In the genomic region with DNA sequence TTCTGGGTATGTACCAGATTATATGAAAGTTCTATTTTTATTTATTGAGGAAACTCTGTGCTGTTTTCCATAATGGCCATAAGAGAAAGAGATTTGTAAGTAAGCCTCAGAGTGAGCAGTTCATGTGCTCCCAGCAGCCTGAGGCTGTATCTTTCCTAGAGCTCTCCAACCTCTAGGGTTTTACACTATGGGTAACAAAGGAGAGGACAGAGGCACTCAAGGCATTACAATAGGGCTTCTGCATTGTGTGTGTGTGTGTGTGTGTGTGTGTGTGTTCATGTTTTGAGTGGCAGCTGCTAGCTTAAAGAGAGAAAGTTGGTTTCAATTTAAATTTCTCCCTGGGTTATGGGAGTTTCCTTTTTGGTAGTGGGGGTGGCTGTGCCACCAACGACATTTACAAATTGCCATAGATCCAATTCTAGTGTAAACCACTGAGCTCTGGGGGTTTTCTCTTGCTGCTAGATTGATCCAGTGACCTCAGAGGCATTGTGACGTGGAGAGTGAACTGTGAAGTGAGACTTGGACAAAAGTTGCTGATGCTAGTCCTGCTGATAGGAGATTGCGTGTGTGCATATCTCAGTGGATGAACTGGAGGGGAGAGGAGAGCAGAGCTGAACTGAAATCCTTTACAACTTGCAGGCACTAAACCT, we compare ENCODE assay signal across 19 cellular contexts.
"Had no signal": no experiment of that assay in that cellular context is flagged by ENCODE, and none has a peak within 500 bp of the region (broad histone marks: within the 10 kb centered on the region; RNA-seq: fewer than 3 reads in every experiment).

No MANE protein-coding gene starts in this region.

- H3K4me1 Mint-ChIP-seq: activated B cell treated with CpG ODN at 0.5 μM for 24 hours; activated CD4-positive, alpha-beta T cell treated with anti-CD3 and anti-CD28 coated beads, Interleukin-2, amount 10 ng/mL, durations not matched to agents 24 days and 14 days; central memory CD8-positive, alpha-beta T cell had no signal

- H3K4me3 Mint-ChIP-seq: activated B cell treated with CpG ODN at 0.5 μM for 24 hours; activated CD4-positive, alpha-beta T cell treated with anti-CD3 and anti-CD28 coated beads, Interleukin-2, amount 10 ng/mL, durations not matched to agents 24 days and 14 days; activated naive CD8-positive, alpha-beta T cell; central memory CD8-positive, alpha-beta T cell; natural killer cell treated with Interleukin-12 subunit alpha and Interleukin-12 subunit beta and Interleukin-15 and Interleukin-18, amount 100 ng/mL, for 72 hours had no signal

- H3K4me1 ChIP-seq: stomach, testis, upper lobe of right lung had no signal

- DNase-seq: activated B cell treated with CpG ODN at 0.5 μM for 24 hours; activated CD4-positive, alpha-beta T cell treated with anti-CD3 and anti-CD28 coated beads, Interleukin-2, amount 10 ng/mL, durations not matched to agents 24 days and 14 days; activated CD8-positive, alpha-beta memory T cell treated with anti-CD3 and anti-CD28 coated beads for 24 hours; activated gamma-delta T cell treated with Interleukin-2 at 50 U/mL for 16 hours; brain microvascular endothelial cell; cortex of kidney; effector CD8-positive, alpha-beta T cell; foreskin fibroblast; hypothalamus; kidney glomerular epithelial cell; mesendoderm; ovary; stomach; testis; upper lobe of right lung had no signal

- H3K27me3 Mint-ChIP-seq: activated B cell treated with CpG ODN at 0.5 μM for 24 hours; activated CD4-positive, alpha-beta T cell treated with anti-CD3 and anti-CD28 coated beads, Interleukin-2, amount 10 ng/mL, durations not matched to agents 24 days and 14 days; central memory CD8-positive, alpha-beta T cell had no signal

- H3K27ac ChIP-seq: brain microvascular endothelial cell, ovary, stomach, testis, upper lobe of right lung had no signal

- H3K27ac Mint-ChIP-seq: activated B cell treated with CpG ODN at 0.5 μM for 24 hours; activated CD4-positive, alpha-beta T cell treated with anti-CD3 and anti-CD28 coated beads, Interleukin-2, amount 10 ng/mL, durations not matched to agents 24 days and 14 days; activated naive CD8-positive, alpha-beta T cell; natural killer cell treated with Interleukin-12 subunit alpha and Interleukin-12 subunit beta and Interleukin-15 and Interleukin-18, amount 100 ng/mL, for 72 hours had no signal

- ATAC-seq: natural killer cell treated with Interleukin-12 subunit alpha and Interleukin-12 subunit beta and Interleukin-15 and Interleukin-18, amount 100 ng/mL, for 72 hours; sciatic nerve; upper lobe of right lung had no signal

- H3K27me3 ChIP-seq: brain microvascular endothelial cell, ovary, testis, upper lobe of right lung had no signal

- H3K4me3 ChIP-seq: ovary, stomach, testis, upper lobe of right lung had no signal

- H3K9me3 Mint-ChIP-seq: activated B cell treated with CpG ODN at 0.5 μM for 24 hours; activated CD4-positive, alpha-beta T cell treated with anti-CD3 and anti-CD28 coated beads, Interleukin-2, amount 10 ng/mL, durations not matched to agents 24 days and 14 days; central memory CD8-positive, alpha-beta T cell; natural killer cell treated with Interleukin-12 subunit alpha and Interleukin-12 subunit beta and Interleukin-15 and Interleukin-18, amount 100 ng/mL, for 72 hours had no signal

- H3K9me3 ChIP-seq: ovary, testis, upper lobe of right lung had no signal

- H3K36me3 ChIP-seq: brain microvascular endothelial cell, ovary, stomach, upper lobe of right lung had no signal

- H3K36me3 Mint-ChIP-seq: activated naive CD8-positive, alpha-beta T cell; natural killer cell treated with Interleukin-12 subunit alpha and Interleukin-12 subunit beta and Interleukin-15 and Interleukin-18, amount 100 ng/mL, for 72 hours had no signal
